Comparison of ENCODE assay signal across 14 cellular contexts in genomic region chr18:44870631-44871502, GRCh38.
DNase-seq lines count a peak whose midpoint lies in the region; ATAC-seq, FAIRE-seq and TF ChIP-seq lines count a peak whose summit lies in the region.
"Had no signal": no experiment of that assay in that cellular context is flagged by ENCODE, and none has a peak within 500 bp of the region (broad histone marks: within the 10 kb centered on the region; RNA-seq: fewer than 3 reads in every experiment).

No MANE protein-coding gene starts in this region.

- no peak for TF ChIP-seq CTCF in breast epithelium (IDR thresholded peaks at IDR 0.05)

- H4K20me1 ChIP-seq in BLaER1 treated with 17β-estradiol and CSF1 and Interleukin-3, amounts not matched to agents 10 nM and 100 nM = no peaks in the 10 kb centered on the region; a peak in 1 of 22 replicates

- in situ Hi-C loops in G401 (cut with HindIII; ENCODE audit: low sequenced_read_pairs) = no loop called here

- H3K36me3 Mint-ChIP-seq in central memory CD8-positive, alpha-beta T cell (ENCODE audit: insufficient read depth) = peaks cover 2% of the 10 kb centered on the region

- H3K9me3 ChIP-seq in BLaER1 treated with 17β-estradiol and CSF1 and Interleukin-3, amounts not matched to agents 10 nM and 100 nM (replicated peaks in 1 of 11) = peaks cover 0 to 10% (median 8%) of the 10 kb centered on the region in 11 experiments; a peak in 11 of 22 replicates
- H3K9me3 ChIP-seq in breast epithelium = no peaks in the 10 kb centered on the region
- H3K9me3 ChIP-seq: esophagus squamous epithelium, upper lobe of right lung had no signal

- H3K36me3 ChIP-seq in BLaER1 treated with 17β-estradiol and CSF1 and Interleukin-3, amounts not matched to agents 10 nM and 100 nM = peaks cover 0 to 10% (median 0%) of the 10 kb centered on the region in 11 experiments; a peak in 4 of 22 replicates
- no peaks in the 10 kb centered on the region for H3K36me3 ChIP-seq in breast epithelium
- H3K36me3 ChIP-seq: esophagus squamous epithelium, upper lobe of right lung had no signal

- H3K27ac Mint-ChIP-seq in central memory CD8-positive, alpha-beta T cell (ENCODE audit: low read depth) = peak overlapping the region; percentile 8
- H3K27ac Mint-ChIP-seq: activated CD4-positive, alpha-beta T cell treated with anti-CD3 and anti-CD28 coated beads for 36 hours had no signal

- no peaks in the 10 kb centered on the region for H3K27me3 Mint-ChIP-seq in central memory CD8-positive, alpha-beta T cell
- H3K27me3 Mint-ChIP-seq: activated CD4-positive, alpha-beta T cell treated with anti-CD3 and anti-CD28 coated beads for 36 hours had no signal

- ATAC-seq in GM19395 (IDR thresholded peaks at IDR 0.05; ENCODE audit: unreplicated experiment) (peak; percentile 53), HG03064 (IDR thresholded peaks at IDR 0.05; ENCODE audit: low read depth, unreplicated experiment) (peak; percentile 48)
- no peak for ATAC-seq in central memory CD8-positive, alpha-beta T cell (replicated peaks; ENCODE audit: extremely low read depth, poor library complexity, severe bottlenecking)
- ATAC-seq: activated CD4-positive, alpha-beta T cell treated with anti-CD3 and anti-CD28 coated beads for 36 hours; upper lobe of right lung had no signal

- H3K9me3 Mint-ChIP-seq in central memory CD8-positive, alpha-beta T cell = no peaks in the 10 kb centered on the region

- DNase-seq in central memory CD8-positive, alpha-beta T cell (ENCODE audit: low spot score in 2 of 2) = no peak
- no peak for DNase-seq in G401 (ENCODE audit: low spot score)
- no peak for DNase-seq in urothelium cell line (ENCODE audit: low spot score)
- DNase-seq in breast epithelium (ENCODE audit: low spot score in 2 of 2) = no peak
- no peak for DNase-seq in DMS79 treated with DMSO at 0.1 percent for 48 hours (lab: John Stamatoyannopoulos, UW)
- DNase-seq: activated CD4-positive, alpha-beta T cell treated with anti-CD3 and anti-CD28 coated beads for 36 hours; activated naive CD4-positive, alpha-beta T cell treated with Interleukin-2 at 50 U/mL for 16 hours; DMS53; esophagus squamous epithelium; NCI-H1930; upper lobe of right lung had no signal

- H3K27ac ChIP-seq in BLaER1 treated with 17β-estradiol and CSF1 and Interleukin-3, amounts not matched to agents 10 nM and 100 nM = no peak overlapping the region
- no peak overlapping the region for H3K27ac ChIP-seq in breast epithelium
- H3K27ac ChIP-seq: esophagus squamous epithelium, upper lobe of right lung had no signal

- no peak overlapping the region for H3K9ac ChIP-seq in BLaER1 treated with 17β-estradiol and CSF1 and Interleukin-3, amounts not matched to agents 10 nM and 100 nM

- no peak for FAIRE-seq in urothelium cell line (lab: Jason Lieb, UNC)

- H3K4me1 Mint-ChIP-seq in central memory CD8-positive, alpha-beta T cell = peaks cover 7% of the 10 kb centered on the region

- intact Hi-C loops in breast epithelium (cut with DNase I; ENCODE audit: low total_unique reads) = no loop called here

- no peak overlapping the region for H3K4me3 ChIP-seq in BLaER1 treated with 17β-estradiol and CSF1 and Interleukin-3, amounts not matched to agents 10 nM and 100 nM
- no peak overlapping the region for H3K4me3 ChIP-seq in breast epithelium
- H3K4me3 ChIP-seq: esophagus squamous epithelium, upper lobe of right lung had no signal

- TF ChIP-seq POLR2A in breast epithelium (IDR thresholded peaks at IDR 0.05) = no peak

- H3K27me3 ChIP-seq in BLaER1 treated with 17β-estradiol and CSF1 and Interleukin-3, amounts not matched to agents 10 nM and 100 nM = no peaks in the 10 kb centered on the region
- H3K27me3 ChIP-seq in breast epithelium = no peaks in the 10 kb centered on the region
- H3K27me3 ChIP-seq: esophagus squamous epithelium, upper lobe of right lung had no signal

- H3K4me1 ChIP-seq in BLaER1 treated with 17β-estradiol and CSF1 and Interleukin-3, amounts not matched to agents 10 nM and 100 nM = peaks cover 0 to 25% (median 11%) of the 10 kb centered on the region in 10 experiments; a peak in 12 of 20 replicates
- no peaks in the 10 kb centered on the region for H3K4me1 ChIP-seq in breast epithelium
- H3K4me1 ChIP-seq: esophagus squamous epithelium, upper lobe of right lung had no signal

- H3K4me3 Mint-ChIP-seq in central memory CD8-positive, alpha-beta T cell = no peak overlapping the region
- H3K4me3 Mint-ChIP-seq: activated CD4-positive, alpha-beta T cell treated with anti-CD3 and anti-CD28 coated beads for 36 hours had no signal

- H3K4me2 ChIP-seq in BLaER1 treated with 17β-estradiol and CSF1 and Interleukin-3, amounts not matched to agents 10 nM and 100 nM = peak overlapping the region in 7 of 11 experiments; percentile 8 to 70 (median 31); a peak in 9 of 22 replicates
